In the genomic region with DNA sequence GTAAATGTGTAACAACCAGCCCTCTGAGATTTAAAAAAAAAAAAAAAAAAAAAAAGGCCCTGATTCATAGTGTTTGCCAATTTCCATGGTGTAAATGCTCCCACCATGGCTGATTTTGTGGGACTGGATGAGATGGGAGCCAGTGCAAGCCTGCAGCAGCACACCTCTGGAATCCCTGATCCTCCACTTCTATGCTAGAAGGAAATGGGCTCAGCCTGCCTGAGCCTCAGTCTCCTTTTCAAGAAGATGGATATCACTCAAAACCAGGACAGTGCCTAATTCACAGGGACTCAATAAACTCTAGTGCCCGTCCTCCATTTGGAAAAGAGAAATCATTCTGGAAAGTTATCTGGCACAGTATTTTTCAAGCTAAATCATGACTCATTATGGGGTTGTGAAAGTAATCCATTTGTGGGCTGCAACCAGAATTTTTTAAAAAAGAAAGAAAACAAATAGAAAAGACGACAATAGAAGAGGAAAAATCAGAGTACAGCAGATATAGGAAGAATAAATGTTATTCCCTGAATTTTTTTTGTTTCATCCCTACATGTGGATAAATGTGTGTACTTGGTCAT, we compare ENCODE assay signal across 12 cellular contexts. TPM values are rescaled to one million over a fixed set of nuclear protein-coding genes. Genes with fewer than 3 reads are reported as not detected.
A peak's percentile ranks its signal among the peaks of the same experiment; 100 is the strongest.
DNase-seq lines count a peak whose midpoint lies in the region; ATAC-seq, FAIRE-seq and TF ChIP-seq lines count a peak whose summit lies in the region.
"Had no signal": no experiment of that assay in that cellular context is flagged by ENCODE, and none has a peak within 500 bp of the region (broad histone marks: within the 10 kb centered on the region; RNA-seq: fewer than 3 reads in every experiment).

No MANE protein-coding gene starts in this region.

- peaks cover 19% of the 10 kb centered on the region for H3K9me3 Mint-ChIP-seq in activated naive CD4-positive, alpha-beta T cell treated with anti-CD3 and anti-CD28 coated beads for 36 hours
- H3K9me3 Mint-ChIP-seq in activated T-helper 17 cell treated with anti-CD3 and anti-CD28 coated beads, Interleukin-2, amount 50 U/mL, for 72 hours, result peaks cover 5% of the 10 kb centered on the region

- TF ChIP-seq POLR2A in thyroid gland (IDR thresholded peaks at IDR 0.05) (no peak), H54 (IDR thresholded peaks at IDR 0.05; ENCODE audit: low read depth, low read length) (no peak)

- peak overlapping the region; percentile 21 to 55 (median 46) for H3K27ac ChIP-seq in thyroid gland

- H3K27me3 Mint-ChIP-seq in activated naive CD4-positive, alpha-beta T cell treated with anti-CD3 and anti-CD28 coated beads for 36 hours (ENCODE audit: low read depth), result no peaks in the 10 kb centered on the region
- H3K27me3 Mint-ChIP-seq in activated T-helper 17 cell treated with anti-CD3 and anti-CD28 coated beads, Interleukin-2, amount 50 U/mL, for 72 hours, result no peaks in the 10 kb centered on the region

- CTCF ChIA-PET in activated naive CD4-positive, alpha-beta T cell treated with anti-CD3 and anti-CD28 coated beads for 36 hours (lab: Charles Lee), result interaction anchor here (0.7 to 2.4 kb wide), 5 partner anchors 13 to 163 kb away, joined by 3 to 14 read pairs (median 3); no protein-coding TSS in a partner anchor

- no peak for ATAC-seq in activated T-helper 17 cell treated with anti-CD3 and anti-CD28 coated beads, Interleukin-2, amount 50 U/mL, for 72 hours (replicated peaks)
- no peak for ATAC-seq in GM18520 (IDR thresholded peaks at IDR 0.05; ENCODE audit: unreplicated experiment)

- DNase-seq in activated naive CD4-positive, alpha-beta T cell treated with anti-CD3 and anti-CD28 coated beads for 36 hours, result no peak
- DNase-seq in activated naive CD4-positive, alpha-beta T cell treated with Interleukin-2 at 50 U/mL for 16 hours, result no peak
- peak; percentile 41 for DNase-seq in fibroblast of villous mesenchyme (ENCODE audit: low read depth)
- no peak for DNase-seq in thyroid gland
- no peak for DNase-seq in NCI-H526 (lab: John Stamatoyannopoulos, UW)
- no peak for DNase-seq in H54 (ENCODE audit: insufficient read length, low spot score)
- DNase-seq: C1 segment of cervical spinal cord, NCI-H2171, posterior cingulate gyrus had no signal

- no peak for TF ChIP-seq CTCF in fibroblast of villous mesenchyme (IDR thresholded peaks at IDR 0.05; ENCODE audit: insufficient read depth, low read depth, low read length)
- no peak for TF ChIP-seq CTCF in thyroid gland (IDR thresholded peaks at IDR 0.05)

- H3K27ac Mint-ChIP-seq in activated naive CD4-positive, alpha-beta T cell treated with anti-CD3 and anti-CD28 coated beads for 36 hours, result peak overlapping the region; percentile 89
- peak overlapping the region; percentile 97 for H3K27ac Mint-ChIP-seq in activated T-helper 17 cell treated with anti-CD3 and anti-CD28 coated beads, Interleukin-2, amount 50 U/mL, for 72 hours

- no peaks in the 10 kb centered on the region for H3K36me3 ChIP-seq in thyroid gland

- peak overlapping the region; percentile 79 for H3K4me3 Mint-ChIP-seq in activated naive CD4-positive, alpha-beta T cell treated with anti-CD3 and anti-CD28 coated beads for 36 hours
- peak overlapping the region; percentile 84 for H3K4me3 Mint-ChIP-seq in activated T-helper 17 cell treated with anti-CD3 and anti-CD28 coated beads, Interleukin-2, amount 50 U/mL, for 72 hours

- H3K27me3 ChIP-seq in thyroid gland, result no peaks in the 10 kb centered on the region

- 71 to 81% methylated on average over 2 of the region's 2 CpGs for WGBS in thyroid gland, 2 donors

- H3K4me3 ChIP-seq in fibroblast of villous mesenchyme (ENCODE audit: low read depth, low read length), result no peak overlapping the region
- H3K4me3 ChIP-seq in thyroid gland (replicated peaks in 1 of 3), result no peak overlapping the region

- intact Hi-C loops in activated naive CD4-positive, alpha-beta T cell treated with anti-CD3 and anti-CD28 coated beads for 36 hours (cut with micrococcal nuclease), result loop anchor here (1.0 to 2.0 kb wide), 5 partner anchors 11 to 67 kb away; a partner anchor contains a TSS
- intact Hi-C loops in thyroid gland (cut with DNase I), result no loop called here

- H3K4me1 Mint-ChIP-seq in activated naive CD4-positive, alpha-beta T cell treated with anti-CD3 and anti-CD28 coated beads for 36 hours (ENCODE audit: low read depth), result peaks cover 82% of the 10 kb centered on the region
- peaks cover 41% of the 10 kb centered on the region for H3K4me1 Mint-ChIP-seq in activated T-helper 17 cell treated with anti-CD3 and anti-CD28 coated beads, Interleukin-2, amount 50 U/mL, for 72 hours

- H3K36me3 Mint-ChIP-seq in activated naive CD4-positive, alpha-beta T cell treated with anti-CD3 and anti-CD28 coated beads for 36 hours (ENCODE audit: low read depth), result peaks cover 13% of the 10 kb centered on the region
- peaks cover 60% of the 10 kb centered on the region for H3K36me3 Mint-ChIP-seq in activated T-helper 17 cell treated with anti-CD3 and anti-CD28 coated beads, Interleukin-2, amount 50 U/mL, for 72 hours (ENCODE audit: low read depth)

- H3K9me3 ChIP-seq in thyroid gland, result no peaks in the 10 kb centered on the region

- no peak for FAIRE-seq in H54 (lab: Jason Lieb, UNC)
- FAIRE-seq: H1 had no signal

- H3K4me1 ChIP-seq in thyroid gland, result peaks cover 16 to 26% of the 10 kb centered on the region in 2 donors

RNA-seq across cellular contexts. Expression of a gene that starts 34.2 kb away (rescaled TPM):
- total RNA-seq in activated naive CD4-positive, alpha-beta T cell treated with anti-CD3 and anti-CD28 coated beads for 36 hours, result 10 to 100 TPM; 71.4 to 75.3 TPM
- 100 to 1,000 TPM in 1 of 2 donors, 10 to 100 TPM in 1; 38.9 to 154 TPM for total RNA-seq in activated T-helper 17 cell treated with anti-CD3 and anti-CD28 coated beads, Interleukin-2, amount 50 U/mL, for 72 hours
- total RNA-seq in fibroblast of villous mesenchyme (548 and 803 TPM in 2 replicates), thyroid gland (100 to 1,000 TPM; 104 to 206 (median 126) TPM)
